In genomic region chr3:193708270-193708669, GRCh38 we compare ENCODE assay signal across 28 cellular contexts.
"Had no signal": no experiment of that assay in that cellular context is flagged by ENCODE, and none has a peak within 500 bp of the region (broad histone marks: within the 10 kb centered on the region; RNA-seq: fewer than 3 reads in every experiment).

No MANE protein-coding gene starts in this region.

- ATAC-seq: activated CD4-positive, CD25-positive, alpha-beta regulatory T cell treated with anti-CD3 and anti-CD28 coated beads, Interleukin-2, amount 50 U/mL, for 24 hours; activated CD8-positive, alpha-beta T cell treated with anti-CD3 and anti-CD28 coated beads for 36 hours; activated T-cell treated with anti-CD3 and anti-CD28 coated beads, Interleukin-2, amount 50 U/mL, for 4 hours; activated T-helper 17 cell treated with anti-CD3 and anti-CD28 coated beads, Interleukin-2, amount 50 U/mL, for 72 hours; gastroesophageal sphincter; T-helper 17 cell had no signal

- H3K36me3 ChIP-seq: brain microvascular endothelial cell, esophagus squamous epithelium, gastroesophageal sphincter, WERI-Rb-1 had no signal

- H3K27me3 Mint-ChIP-seq: activated B cell treated with CpG ODN at 0.5 μM for 24 hours; activated CD8-positive, alpha-beta T cell treated with anti-CD3 and anti-CD28 coated beads for 36 hours; activated naive CD4-positive, alpha-beta T cell treated with anti-CD3 and anti-CD28 coated beads, Interleukin-2, amount 10 ng/mL, durations not matched to agents 7 days and 5 days; activated naive CD8-positive, alpha-beta T cell; activated T-helper 17 cell treated with anti-CD3 and anti-CD28 coated beads, Interleukin-2, amount 50 U/mL, for 72 hours; T-helper 17 cell had no signal

- H3K4me3 ChIP-seq: esophagus squamous epithelium, gastroesophageal sphincter had no signal

- H3K4me1 ChIP-seq: esophagus squamous epithelium, gastroesophageal sphincter had no signal

- H3K36me3 Mint-ChIP-seq: activated naive CD4-positive, alpha-beta T cell treated with anti-CD3 and anti-CD28 coated beads, Interleukin-2, amount 10 ng/mL, durations not matched to agents 7 days and 5 days had no signal

- DNase-seq: activated B cell treated with CpG ODN at 0.5 μM for 24 hours; activated CD4-positive, alpha-beta T cell treated with anti-CD3 and anti-CD28 coated beads for 48 hours; activated CD4-positive, alpha-beta T cell treated with anti-CD3 and anti-CD28 coated beads, Interleukin-2, amount 50 U/mL, for 1 hour; activated CD4-positive, alpha-beta T cell treated with anti-CD3 and anti-CD28 coated beads, Interleukin-2, amount 50 U/mL, for 48 hours; activated CD8-positive, alpha-beta memory T cell treated with anti-CD3 and anti-CD28 coated beads for 24 hours; activated CD8-positive, alpha-beta T cell treated with anti-CD3 and anti-CD28 coated beads for 36 hours; activated effector memory CD4-positive, alpha-beta T cell treated with anti-CD3 and anti-CD28 coated beads, Interleukin-2, amount 50 U/mL, for 16 hours; activated naive CD4-positive, alpha-beta T cell treated with anti-CD3 and anti-CD28 coated beads, Interleukin-2, amount 10 ng/mL, durations not matched to agents 7 days and 5 days; activated T-cell treated with anti-CD3 and anti-CD28 coated beads, Interleukin-2, amount 50 U/mL, for 4 hours; amniotic stem cell; anterior cingulate cortex; brain microvascular endothelial cell; caudate nucleus; cortex of kidney; effector CD8-positive, alpha-beta T cell; esophagus squamous epithelium; foreskin melanocyte; head of caudate nucleus; T-helper 1 cell; T-helper 17 cell; T1000; WERI-Rb-1 had no signal

- H3K9me3 ChIP-seq: esophagus squamous epithelium, gastroesophageal sphincter had no signal

- H3K4me1 Mint-ChIP-seq: activated naive CD4-positive, alpha-beta T cell treated with anti-CD3 and anti-CD28 coated beads, Interleukin-2, amount 10 ng/mL, durations not matched to agents 7 days and 5 days; activated T-helper 17 cell treated with anti-CD3 and anti-CD28 coated beads, Interleukin-2, amount 50 U/mL, for 72 hours had no signal

- H3K9me3 Mint-ChIP-seq: activated B cell treated with CpG ODN at 0.5 μM for 24 hours; activated CD8-positive, alpha-beta T cell treated with anti-CD3 and anti-CD28 coated beads for 36 hours; activated naive CD4-positive, alpha-beta T cell treated with anti-CD3 and anti-CD28 coated beads, Interleukin-2, amount 10 ng/mL, durations not matched to agents 7 days and 5 days; activated T-cell treated with anti-CD3 and anti-CD28 coated beads, Interleukin-2, amount 50 U/mL, for 4 hours; activated T-helper 17 cell treated with anti-CD3 and anti-CD28 coated beads, Interleukin-2, amount 50 U/mL, for 72 hours; T-helper 2 cell treated with Interferon-gamma antibody and Interleukin-4, amounts not matched to agents 5 μg/mL and 100 μg/mL, for 36 hours had no signal

- H3K27ac Mint-ChIP-seq: activated B cell treated with CpG ODN at 0.5 μM for 24 hours; activated CD8-positive, alpha-beta T cell treated with anti-CD3 and anti-CD28 coated beads for 36 hours; activated naive CD4-positive, alpha-beta T cell treated with anti-CD3 and anti-CD28 coated beads, Interleukin-2, amount 10 ng/mL, durations not matched to agents 7 days and 5 days; activated naive CD8-positive, alpha-beta T cell; activated T-helper 17 cell treated with anti-CD3 and anti-CD28 coated beads, Interleukin-2, amount 50 U/mL, for 72 hours; T-helper 17 cell; T-helper 2 cell treated with Interferon-gamma antibody and Interleukin-4, amounts not matched to agents 5 μg/mL and 100 μg/mL, for 36 hours had no signal

- H3K4me3 Mint-ChIP-seq: activated B cell treated with CpG ODN at 0.5 μM for 24 hours; activated CD8-positive, alpha-beta T cell treated with anti-CD3 and anti-CD28 coated beads for 36 hours; activated naive CD4-positive, alpha-beta T cell treated with anti-CD3 and anti-CD28 coated beads, Interleukin-2, amount 10 ng/mL, durations not matched to agents 7 days and 5 days; activated naive CD8-positive, alpha-beta T cell; activated T-cell treated with anti-CD3 and anti-CD28 coated beads, Interleukin-2, amount 50 U/mL, for 4 hours; activated T-helper 17 cell treated with anti-CD3 and anti-CD28 coated beads, Interleukin-2, amount 50 U/mL, for 72 hours; T-helper 17 cell; T-helper 2 cell treated with Interferon-gamma antibody and Interleukin-4, amounts not matched to agents 5 μg/mL and 100 μg/mL, for 36 hours had no signal

- H3K27me3 ChIP-seq: brain microvascular endothelial cell, esophagus squamous epithelium, gastroesophageal sphincter had no signal

- H3K27ac ChIP-seq: brain microvascular endothelial cell, epithelial cell of prostate, esophagus squamous epithelium, gastroesophageal sphincter, WERI-Rb-1 had no signal
